26 cellular contexts compared by ENCODE assay signal in the genomic region with DNA sequence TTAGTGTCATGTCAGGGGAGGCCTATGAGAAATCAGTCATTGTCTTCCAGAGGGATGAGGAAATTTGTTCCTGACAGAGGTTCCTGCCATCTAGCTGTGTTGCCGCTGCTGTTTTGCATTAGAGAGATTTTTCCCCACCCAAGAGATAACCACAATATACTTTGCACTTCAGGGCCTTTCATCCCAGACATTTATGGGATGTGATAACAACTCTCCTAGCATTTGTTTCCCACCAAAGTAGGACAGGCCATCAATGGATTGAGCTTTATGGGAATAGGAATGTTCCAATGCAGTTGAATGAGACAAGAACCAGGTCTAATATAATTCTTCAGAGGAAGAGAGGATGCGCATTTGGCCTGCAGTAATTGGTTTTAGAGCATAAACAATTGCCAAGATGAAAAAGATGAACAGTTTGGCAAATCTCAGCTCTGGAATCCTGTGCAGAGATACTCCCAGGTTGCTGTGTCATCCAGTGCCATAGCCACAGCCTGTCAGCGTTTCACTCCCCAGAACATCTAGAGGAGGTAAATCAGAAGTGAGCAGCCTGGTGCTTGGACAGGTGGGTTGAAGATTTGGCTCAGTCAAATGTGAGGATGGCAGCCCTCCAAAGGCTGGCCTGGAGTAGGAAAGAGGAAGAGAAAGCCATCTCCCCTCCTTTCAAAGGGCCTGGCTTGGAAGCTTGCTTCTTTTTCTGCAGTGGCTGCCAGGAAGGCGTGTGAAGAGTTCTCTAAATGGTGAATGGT.
DNase-seq lines count a peak whose midpoint lies in the region; ATAC-seq and TF ChIP-seq lines count a peak whose summit lies in the region.
"Had no signal": no experiment of that assay in that cellular context is flagged by ENCODE, and none has a peak within 500 bp of the region (broad histone marks: within the 10 kb centered on the region; RNA-seq: fewer than 3 reads in every experiment).

No MANE protein-coding gene starts in this region.

- no peaks in the 10 kb centered on the region for H3K4me1 Mint-ChIP-seq in stimulated activated memory B cell treated with anti-CD40 and anti-IgM and Interleukin-4, amounts not matched to agents 10 μg/mL and 1 μg/mL and 100 μg/mL, for 72 hours
- H3K4me1 Mint-ChIP-seq: activated naive CD8-positive, alpha-beta T cell treated with anti-CD3 and anti-CD28 coated beads for 36 hours; GM23338; T-helper 17 cell had no signal

- no peak overlapping the region for H3K27ac Mint-ChIP-seq in stimulated activated memory B cell treated with anti-CD40 and anti-IgM and Interleukin-4, amounts not matched to agents 10 μg/mL and 1 μg/mL and 100 μg/mL, for 72 hours
- H3K27ac Mint-ChIP-seq: activated naive CD8-positive, alpha-beta T cell treated with anti-CD3 and anti-CD28 coated beads for 36 hours; GM23338; HFFc6; naive thymus-derived CD8-positive, alpha-beta T cell; T-helper 17 cell had no signal

- H3K27me3 Mint-ChIP-seq in stimulated activated memory B cell treated with anti-CD40 and anti-IgM and Interleukin-4, amounts not matched to agents 10 μg/mL and 1 μg/mL and 100 μg/mL, for 72 hours = no peaks in the 10 kb centered on the region
- H3K27me3 Mint-ChIP-seq: activated naive CD8-positive, alpha-beta T cell treated with anti-CD3 and anti-CD28 coated beads for 36 hours had no signal

- H3K36me3 ChIP-seq in osteoblast (ENCODE audit: insufficient read depth, low read length) = no peaks in the 10 kb centered on the region
- no peaks in the 10 kb centered on the region for H3K36me3 ChIP-seq in gastrocnemius medialis
- H3K36me3 ChIP-seq: BE2C, upper lobe of left lung had no signal

- no peak for TF ChIP-seq POLR2A in gastrocnemius medialis (IDR thresholded peaks at IDR 0.05)

- no peaks in the 10 kb centered on the region for H3K9me3 Mint-ChIP-seq in stimulated activated memory B cell treated with anti-CD40 and anti-IgM and Interleukin-4, amounts not matched to agents 10 μg/mL and 1 μg/mL and 100 μg/mL, for 72 hours
- H3K9me3 Mint-ChIP-seq: activated naive CD8-positive, alpha-beta T cell treated with anti-CD3 and anti-CD28 coated beads for 36 hours; GM23338; HFFc6 had no signal

- H3K4me3 Mint-ChIP-seq in stimulated activated memory B cell treated with anti-CD40 and anti-IgM and Interleukin-4, amounts not matched to agents 10 μg/mL and 1 μg/mL and 100 μg/mL, for 72 hours = no peak overlapping the region
- H3K4me3 Mint-ChIP-seq: activated naive CD8-positive, alpha-beta T cell treated with anti-CD3 and anti-CD28 coated beads for 36 hours; GM23338; HFFc6; naive thymus-derived CD8-positive, alpha-beta T cell; T-helper 17 cell had no signal

- H3K27me3 ChIP-seq in osteoblast (ENCODE audit: insufficient read depth, low read length) (no peaks in the 10 kb centered on the region), gastrocnemius medialis (no peaks in the 10 kb centered on the region)
- H3K27me3 ChIP-seq: BE2C, upper lobe of left lung had no signal

- ATAC-seq in stimulated activated memory B cell treated with anti-CD40 and anti-IgM and Interleukin-4, amounts not matched to agents 10 μg/mL and 1 μg/mL and 100 μg/mL, for 72 hours = no peak
- ATAC-seq in GM18873 (IDR thresholded peaks at IDR 0.05; ENCODE audit: low FRiP score, unreplicated experiment) (no peak), gastrocnemius medialis (no peak)
- ATAC-seq: GM23338; HepG2; naive thymus-derived CD8-positive, alpha-beta T cell; T-helper 17 cell had no signal

- no peaks in the 10 kb centered on the region for H3K79me2 ChIP-seq in osteoblast (ENCODE audit: insufficient read depth, low read length)

- intact Hi-C loops in gastrocnemius medialis (cut with DNase I; ENCODE audit: low total_unique reads) = no loop called here

- in situ Hi-C loops in G401 (cut with HindIII; ENCODE audit: low sequenced_read_pairs) (no loop called here), gastrocnemius medialis (cut with MboI; ENCODE audit: low sequenced_read_pairs in 4 of 4) (no loop called here)

- H3K36me3 Mint-ChIP-seq in stimulated activated memory B cell treated with anti-CD40 and anti-IgM and Interleukin-4, amounts not matched to agents 10 μg/mL and 1 μg/mL and 100 μg/mL, for 72 hours = no peaks in the 10 kb centered on the region
- H3K36me3 Mint-ChIP-seq: activated naive CD8-positive, alpha-beta T cell treated with anti-CD3 and anti-CD28 coated beads for 36 hours; naive thymus-derived CD8-positive, alpha-beta T cell had no signal

- TF ChIP-seq CTCF in fibroblast of villous mesenchyme (IDR thresholded peaks at IDR 0.05; ENCODE audit: insufficient read depth, low read depth, low read length) = no peak
- no peak for TF ChIP-seq CTCF in osteoblast (IDR thresholded peaks at IDR 0.05; ENCODE audit: extremely low read depth, low read depth, low read length)
- TF ChIP-seq CTCF in gastrocnemius medialis (IDR thresholded peaks at IDR 0.05 in 4 of 5, conservative IDR thresholded peaks at IDR 0.05 in 1 of 5) = no peak

- H2AFZ ChIP-seq in osteoblast (ENCODE audit: low read length) = no peak overlapping the region
- H2AFZ ChIP-seq: GM23338 had no signal

- no peaks in the 10 kb centered on the region for H4K20me1 ChIP-seq in osteoblast (ENCODE audit: insufficient read depth, low read length)

- H3K4me1 ChIP-seq in osteoblast (ENCODE audit: insufficient read depth, low read length) = peaks cover 33% of the 10 kb centered on the region
- H3K4me1 ChIP-seq in gastrocnemius medialis = no peaks in the 10 kb centered on the region
- H3K4me1 ChIP-seq: BE2C, upper lobe of left lung had no signal

- H3K27ac ChIP-seq in osteoblast (ENCODE audit: low read depth, low read length) (no peak overlapping the region), gastrocnemius medialis (no peak overlapping the region)
- H3K27ac ChIP-seq: SK-N-MC, upper lobe of left lung had no signal

- H3K4me3 ChIP-seq in fibroblast of villous mesenchyme (ENCODE audit: low read depth, low read length) (no peak overlapping the region), osteoblast (ENCODE audit: insufficient read depth, low read length) (no peak overlapping the region), gastrocnemius medialis (no peak overlapping the region)
- H3K4me3 ChIP-seq: GM23338, SK-N-MC, upper lobe of left lung had no signal

- no peak overlapping the region for H3K4me2 ChIP-seq in osteoblast (ENCODE audit: insufficient read depth, low read length)
- H3K4me2 ChIP-seq: GM23338 had no signal

- peak; percentile 96 for DNase-seq in G401 (ENCODE audit: low spot score)
- peak; percentile 52 for DNase-seq in RPMI8226
- peak; percentile 54 for DNase-seq in fibroblast of villous mesenchyme (ENCODE audit: low read depth)
- peak; percentile 21 for DNase-seq in osteoblast (ENCODE audit: insufficient read length, low spot score, missing footprints)
- DNase-seq in LoVo (ENCODE audit: low spot score) = no peak
- DNase-seq in gastrocnemius medialis = no peak
- DNase-seq: activated CD4-positive, alpha-beta T cell treated with anti-CD3 and anti-CD28 coated beads for 4 hours; activated CD8-positive, alpha-beta memory T cell treated with anti-CD3 and anti-CD28 coated beads for 24 hours; activated effector memory CD4-positive, alpha-beta T cell treated with anti-CD3 and anti-CD28 coated beads, Interleukin-2, amount 50 U/mL, for 16 hours; activated naive CD8-positive, alpha-beta T cell treated with anti-CD3 and anti-CD28 coated beads for 36 hours; BE2C; dermis blood vessel endothelial cell; HFFc6; islet precursor cell; naive thymus-derived CD8-positive, alpha-beta T cell; NCI-H1105; NCI-H1930; NCI-H69; stimulated activated CD4-positive, alpha-beta T cell treated with anti-CD3 and anti-CD28 coated beads, Interleukin-2, amount 100 ng/mL, for 24 hours; T-helper 17 cell; upper lobe of left lung had no signal

- H3K9me3 ChIP-seq in osteoblast (ENCODE audit: low read depth, low read length) (no peaks in the 10 kb centered on the region), gastrocnemius medialis (no peaks in the 10 kb centered on the region)
- H3K9me3 ChIP-seq: BE2C, upper lobe of left lung had no signal

Comparison
In these comparisons a context has a peak if more than half of its experiments do, and no peak if none do; other contexts are left out.
1. DNase-seq: peak in G401 (single experiment), RPMI8226 (single experiment), fibroblast of villous mesenchyme (single experiment) and osteoblast (single experiment); none in LoVo (single experiment) and gastrocnemius medialis (0 of 2).